ENCODE assay signal across 22 cellular contexts in the genomic region with DNA sequence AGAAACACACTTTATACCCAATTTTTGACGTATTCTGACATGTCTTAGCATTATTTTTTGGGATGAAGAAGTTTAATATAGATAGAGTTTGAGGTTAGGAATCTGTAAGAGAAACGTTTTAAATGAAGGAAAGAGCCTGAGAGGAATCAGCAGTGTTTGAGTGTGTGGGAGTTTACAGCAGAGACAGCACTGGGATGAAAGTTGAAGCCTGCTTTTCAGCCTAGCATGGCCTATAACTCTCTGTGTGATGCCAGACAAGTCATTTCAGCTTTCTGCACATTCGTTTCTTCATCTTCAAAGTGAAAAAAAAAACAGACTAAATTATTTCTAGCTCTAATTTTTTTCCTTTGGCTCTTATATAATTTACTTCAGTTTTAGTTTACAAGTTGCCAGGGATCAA.
"Had no signal": no experiment of that assay in that cellular context is flagged by ENCODE, and none has a peak within 500 bp of the region (broad histone marks: within the 10 kb centered on the region; RNA-seq: fewer than 3 reads in every experiment).

No MANE protein-coding gene starts in this region.

- H3K36me3 ChIP-seq: SJSA1 had no signal

- H3K27ac ChIP-seq: HL-60, SJSA1, SK-N-MC had no signal

- H3K9me3 ChIP-seq: SJSA1 had no signal

- DNase-seq: KBM-7, MV-4-11, NCI-H1048, NCI-H1105, NCI-H1417 treated with DMSO at 0.1 percent for 48 hours, NCI-H146, NCI-H1694 treated with DMSO at 0.1 percent for 48 hours, NCI-H2029, NCI-H2081 treated with DMSO at 0.1 percent for 48 hours, NCI-H2171, NCI-H226, NCI-H446, NCI-H510A, NCI-H524 treated with DMSO at 0.1 percent for 48 hours, NCI-H69, NCI-H774, Right ventricle myocardium superior, RPMI8226, SIG-M5 had no signal

- H3K4me3 ChIP-seq: SJSA1, SK-N-MC had no signal

- H3K27me3 ChIP-seq: SJSA1 had no signal
